11 cellular contexts compared by ENCODE assay signal in genomic region chr1:110341146-110341871, GRCh38. TPM values are rescaled to one million over a fixed set of nuclear protein-coding genes. Genes with fewer than 3 reads are reported as not detected.
DNase-seq lines count a peak whose midpoint lies in the region; ATAC-seq and TF ChIP-seq lines count a peak whose summit lies in the region.
"Had no signal": no experiment of that assay in that cellular context is flagged by ENCODE, and none has a peak within 500 bp of the region (broad histone marks: within the 10 kb centered on the region; RNA-seq: fewer than 3 reads in every experiment).

No MANE protein-coding gene starts in this region.

- H3K9me3 Mint-ChIP-seq in CD14-positive monocyte, result peaks cover 0 to 3% (median 0%) of the 10 kb centered on the region in 7 donors

- ATAC-seq in lower lobe of right lung, result no peak

- peak overlapping the region; percentile 19 to 96 for H3K4me3 ChIP-seq in ascending aorta
- H3K4me3 ChIP-seq in lower lobe of right lung, result peak overlapping the region; percentile 84

- CTCF ChIA-PET in HEK293T (lab: Yijun Ruan, JAX), result no interaction called here

- H3K4me3 Mint-ChIP-seq in CD14-positive monocyte, result no peak overlapping the region

- H3K27me3 ChIP-seq in ascending aorta (no peaks in the 10 kb centered on the region), lower lobe of right lung (ENCODE audit: low read depth) (no peaks in the 10 kb centered on the region)

- H3K4me1 ChIP-seq in ascending aorta (peaks cover 19 to 36% of the 10 kb centered on the region in 2 donors), lower lobe of right lung (peaks cover 72% of the 10 kb centered on the region)

- H3K27me3 Mint-ChIP-seq in CD14-positive monocyte (ENCODE audit: low read depth in 3 of 3), result peaks cover 0 to 1% (median 0%) of the 10 kb centered on the region in 3 donors

- DNase-seq in CD14-positive monocyte (ENCODE audit: low spot score), result no peak
- peak; percentile 58 for DNase-seq in HEK293T (ENCODE audit: extremely low spot score)
- no peak for DNase-seq in ascending aorta (ENCODE audit: low spot score in 2 of 2)
- peak; percentile 40 for DNase-seq in lower lobe of right lung
- no peak for DNase-seq in EL
- no peak for DNase-seq in NCI-H2227 treated with DMSO at 0.1 percent for 48 hours (lab: John Stamatoyannopoulos, UW)
- no peak for DNase-seq in amygdala (lab: John Stamatoyannopoulos, UW)
- no peak for DNase-seq in NCI-H146 treated with DMSO at 0.1 percent for 48 hours (lab: John Stamatoyannopoulos, UW; ENCODE audit: unreplicated experiment)
- DNase-seq: activated CD4-positive, CD25-positive, alpha-beta regulatory T cell treated with anti-CD3 and anti-CD28 coated beads, Interleukin-2, amount 50 U/mL, for 72 hours; NCI-H345 had no signal

- no peaks in the 10 kb centered on the region for H3K9me3 ChIP-seq in ascending aorta
- H3K9me3 ChIP-seq in lower lobe of right lung, result no peaks in the 10 kb centered on the region

- H3K36me3 ChIP-seq in ascending aorta (peaks cover 6 to 19% of the 10 kb centered on the region in 2 donors), lower lobe of right lung (peaks cover 50% of the 10 kb centered on the region)

- peaks cover 42 to 45% of the 10 kb centered on the region in 2 donors for H3K36me3 Mint-ChIP-seq in CD14-positive monocyte

- intact Hi-C loops in CD14-positive monocyte (cut with micrococcal nuclease), result no loop called here
- intact Hi-C loops in ascending aorta (cut with DNase I), result no loop called here
- intact Hi-C loops in lower lobe of right lung (cut with DNase I), result no loop called here

- POLR2A ChIA-PET in HEK293T (lab: Yijun Ruan, JAX), result interaction anchor here (1.2 kb wide), 1 partner anchor 50 kb away, joined by 3 read pairs; no protein-coding TSS in a partner anchor

- H3K27ac Mint-ChIP-seq in CD14-positive monocyte, result peak overlapping the region; percentile 19 to 79 (median 73)

- no peak for TF ChIP-seq CTCF in CD14-positive monocyte (IDR thresholded peaks at IDR 0.05)
- no peak for TF ChIP-seq CTCF in ascending aorta (IDR thresholded peaks at IDR 0.05)
- no peak for TF ChIP-seq CTCF in lower lobe of right lung (IDR thresholded peaks at IDR 0.05)

- H3K4me1 Mint-ChIP-seq in CD14-positive monocyte, result peaks cover 64% of the 10 kb centered on the region

- H3K27ac ChIP-seq in ascending aorta (no peak overlapping the region), lower lobe of right lung (no peak overlapping the region)

TF ChIP-seq in HEK293T, 16 proteins besides CTCF, POLR2A, EP300 and RAD21:
- TF ChIP-seq, protein P1, sequence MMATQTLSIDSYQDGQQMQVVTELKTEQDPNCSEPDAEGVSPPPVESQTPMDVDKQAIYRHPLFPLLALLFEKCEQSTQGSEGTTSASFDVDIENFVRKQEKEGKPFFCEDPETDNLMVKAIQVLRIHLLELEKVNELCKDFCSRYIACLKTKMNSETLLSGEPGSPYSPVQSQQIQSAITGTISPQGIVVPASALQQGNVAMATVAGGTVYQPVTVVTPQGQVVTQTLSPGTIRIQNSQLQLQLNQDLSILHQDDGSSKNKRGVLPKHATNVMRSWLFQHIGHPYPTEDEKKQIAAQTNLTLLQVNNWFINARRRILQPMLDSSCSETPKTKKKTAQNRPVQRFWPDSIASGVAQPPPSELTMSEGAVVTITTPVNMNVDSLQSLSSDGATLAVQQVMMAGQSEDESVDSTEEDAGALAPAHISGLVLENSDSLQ (IDR thresholded peaks at IDR 0.05), result peak; percentile 58
- TF ChIP-seq HDGF (IDR thresholded peaks at IDR 0.05; ENCODE audit: borderline replicate concordance) (no peak), SUZ12 (IDR thresholded peaks at IDR 0.05) (no peak), NFRKB (IDR thresholded peaks at IDR 0.05) (no peak)

RNA-seq across cellular contexts. Expression of gene RBM15, which starts 2.1 kb away (rescaled TPM):
- polyA plus RNA-seq in CD14-positive monocyte, result 1 to 10 TPM; 6.7 to 7.5 TPM
- total RNA-seq in ascending aorta, result 13.6 TPM
- total RNA-seq in lower lobe of right lung, result 23.3 TPM

RNA-seq across cellular contexts. Expression of gene SLC16A4, which starts 49.5 kb away (rescaled TPM):
- under 1 TPM; 0.25 to 0.26 TPM for polyA plus RNA-seq in CD14-positive monocyte
- 5.6 TPM for total RNA-seq in ascending aorta
- total RNA-seq in lower lobe of right lung, result 9.6 TPM
- total RNA-seq: mononuclear cell had no signal

Comparison
In these comparisons a context has a peak if more than half of its experiments do, and no peak if none do; other contexts are left out.
1. DNase-seq: peak in HEK293T (single experiment) and lower lobe of right lung (single experiment); none in CD14-positive monocyte (single experiment), ascending aorta (0 of 2), EL (single experiment), NCI-H2227 treated with DMSO at 0.1 percent for 48 hours (single experiment), amygdala (0 of 56) and NCI-H146 treated with DMSO at 0.1 percent for 48 hours (single experiment).